17 cellular contexts compared by ENCODE assay signal in the genomic region with DNA sequence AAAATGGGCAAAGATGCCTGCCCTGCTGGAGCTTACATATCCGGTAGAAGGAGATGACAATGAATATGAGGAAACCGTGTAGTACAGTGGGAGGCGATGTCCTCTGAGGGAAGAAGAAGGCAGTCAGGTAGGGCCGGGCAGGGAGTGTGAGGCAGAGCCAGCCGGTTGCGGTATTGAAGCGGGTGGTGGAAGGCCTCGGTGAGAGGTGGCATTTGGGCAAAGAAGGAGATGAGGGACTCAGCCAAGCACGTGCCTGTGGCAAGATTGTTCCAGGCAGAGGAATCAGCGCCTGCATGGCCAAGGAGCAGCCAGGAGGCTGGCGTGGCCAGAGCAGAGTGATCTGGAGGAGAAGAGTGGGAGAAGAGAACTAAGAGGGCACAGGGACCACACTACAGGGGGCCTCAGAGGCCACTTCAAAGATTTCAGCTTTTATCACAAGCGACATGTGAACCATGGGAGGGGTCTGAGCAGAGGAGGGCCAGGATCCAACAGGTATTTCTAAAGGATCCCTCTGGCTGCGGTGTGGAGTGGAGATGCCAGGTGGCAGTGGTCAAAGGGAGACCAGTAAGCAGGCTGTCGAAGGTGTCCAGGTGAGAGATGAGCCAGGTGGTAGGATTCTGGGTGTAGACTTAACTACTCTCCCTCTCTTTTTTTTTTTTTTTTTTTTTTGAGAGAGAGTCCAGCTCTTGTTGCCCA. TPM values are rescaled to one million over a fixed set of nuclear protein-coding genes. Genes with fewer than 3 reads are reported as not detected.
DNase-seq lines count a peak whose midpoint lies in the region; ATAC-seq and TF ChIP-seq lines count a peak whose summit lies in the region.
"Had no signal": no experiment of that assay in that cellular context is flagged by ENCODE, and none has a peak within 500 bp of the region (broad histone marks: within the 10 kb centered on the region; RNA-seq: fewer than 3 reads in every experiment).

No MANE protein-coding gene starts in this region.

- no peak overlapping the region for H3K14ac ChIP-seq in neuronal stem cell (ENCODE audit: low read length)

- no CpG with 5 or more reads among the region's 14 CpGs for WGBS in neuronal stem cell (ENCODE audit: extremely low coverage in 2 of 2, insufficient read length in 2 of 2, insufficient replicate concordance in 1 of 2), 2 donors
- WGBS in GM23248 (ENCODE audit: low coverage in 1 of 2, low lambda C conversion rate in 2 of 2, missing lambda C conversion rate in 2 of 2), 2 experiments: 75 to 78% methylated on average over 14 of the region's 14 CpGs
- WGBS in testis, 2 donors: 89 to 92% methylated on average over 14 of the region's 14 CpGs

- peaks cover 8% of the 10 kb centered on the region for H3K79me1 ChIP-seq in neuronal stem cell (ENCODE audit: low read depth, low read length)

- H3K23ac ChIP-seq in neuronal stem cell (ENCODE audit: low read depth, low read length, poor library complexity): peak overlapping the region; percentile 55

- no peaks in the 10 kb centered on the region for H4K20me1 ChIP-seq in GM23248 (ENCODE audit: insufficient read depth)

- H3K36me3 ChIP-seq in A673 (ENCODE audit: insufficient read depth, low read length, poor library complexity, severe bottlenecking): peaks cover 81% of the 10 kb centered on the region
- H3K36me3 ChIP-seq in HEK293 (ENCODE audit: control insufficient read depth in 2 of 2, insufficient read depth in 1 of 2, low read length in 2 of 2): no peaks in the 10 kb centered on the region
- peaks cover 33 to 66% of the 10 kb centered on the region in 2 donors for H3K36me3 ChIP-seq in neuronal stem cell (replicated peaks in 1 of 2; ENCODE audit: control insufficient read depth in 2 of 2, insufficient read depth in 2 of 2, low read length in 2 of 2)
- H3K36me3 ChIP-seq in GM23248 (ENCODE audit: low read depth): no peaks in the 10 kb centered on the region
- no peaks in the 10 kb centered on the region for H3K36me3 ChIP-seq in testis (ENCODE audit: low read depth, missing control alignments)

- no peak for ATAC-seq in HG03135 (IDR thresholded peaks at IDR 0.05; ENCODE audit: unreplicated experiment)
- ATAC-seq: SK-N-SH treated with all-trans-retinoic acid at 6 μM for 48 hours had no signal

- POLR2A ChIA-PET in A673 (lab: Charles Lee; ENCODE audit: low non-redundant PET): interaction anchor here (0.7 kb wide), 1 partner anchor 143 kb away, joined by 6 read pairs; no protein-coding TSS in a partner anchor
- POLR2A ChIA-PET in HEK293 (lab: Yijun Ruan, JAX): no interaction called here

- in situ Hi-C loops in GM23248 (cut with MboI): no loop called here

- peak overlapping the region; percentile 49 for H3K4me3 Mint-ChIP-seq in endothelial cell (ENCODE audit: unreplicated experiment)
- H3K4me3 Mint-ChIP-seq: CD8-positive, alpha-beta memory T cell had no signal

- H3K27ac ChIP-seq in A673 (ENCODE audit: low read depth, low read length, poor library complexity, severe bottlenecking) (peak overlapping the region; percentile 59), HEK293 (ENCODE audit: extremely low read depth, low read depth, low read length) (no peak overlapping the region), neuronal stem cell (replicated peaks; ENCODE audit: low read length) (no peak overlapping the region), GM23248 (no peak overlapping the region), testis (no peak overlapping the region)
- H3K27ac ChIP-seq: PC-9 had no signal

- no peaks in the 10 kb centered on the region for H3F3A ChIP-seq in GM23248 (ENCODE audit: insufficient read depth)

- no peak overlapping the region for H3K4me2 ChIP-seq in neuronal stem cell (ENCODE audit: insufficient read depth, low read length, poor library complexity, severe bottlenecking)
- no peak overlapping the region for H3K4me2 ChIP-seq in GM23248 (ENCODE audit: unreplicated experiment)
- H3K4me2 ChIP-seq: PC-9 had no signal

- H3K27me3 Mint-ChIP-seq in endothelial cell (ENCODE audit: unreplicated experiment): peaks cover 12% of the 10 kb centered on the region

- H3K4ac ChIP-seq in neuronal stem cell (ENCODE audit: low read length): no peak overlapping the region

- H3K9me3 Mint-ChIP-seq in endothelial cell (ENCODE audit: unreplicated experiment): no peaks in the 10 kb centered on the region
- H3K9me3 Mint-ChIP-seq: CD8-positive, alpha-beta memory T cell had no signal

- H3K79me2 ChIP-seq in GM23248 (ENCODE audit: insufficient read depth): no peaks in the 10 kb centered on the region

- H2BK5ac ChIP-seq in neuronal stem cell (ENCODE audit: low read length): no peak overlapping the region

- H3K9ac ChIP-seq in neuronal stem cell (ENCODE audit: low read depth, low read length, poor library complexity): no peak overlapping the region
- H3K9ac ChIP-seq in GM23248: no peak overlapping the region

- H2BK12ac ChIP-seq in neuronal stem cell (ENCODE audit: low read length): no peak overlapping the region

- CTCF ChIA-PET in A673 (lab: Charles Lee) (no interaction called here), HEK293 (lab: Yijun Ruan, JAX) (interaction anchor here (1.1 to 1.2 kb wide), 2 partner anchors 31 to 54 kb away, joined by 3 read pairs; no protein-coding TSS in a partner anchor)

- H4K8ac ChIP-seq in neuronal stem cell (ENCODE audit: low read depth, low read length): no peak overlapping the region

- H3K4me3 ChIP-seq in A673 (ENCODE audit: low read depth, low read length, poor library complexity, severe bottlenecking) (no peak overlapping the region), HEK293 (ENCODE audit: low read depth, low read length) (no peak overlapping the region), neuronal stem cell (ENCODE audit: low read length in 2 of 2) (no peak overlapping the region), GM23248 (no peak overlapping the region), testis (no peak overlapping the region)
- H3K4me3 ChIP-seq: PC-9 had no signal

- DNase-seq in A673 (ENCODE audit: low spot score) (no peak), endothelial cell (ENCODE audit: low spot score) (no peak), neuronal stem cell (ENCODE audit: low spot score) (no peak), GM23248 (no peak), KG1 (lab: John Stamatoyannopoulos, UW) (no peak), testis (no peak)
- DNase-seq: ACHN; CD8-positive, alpha-beta memory T cell; Kasumi-1; NCI-H1417; NCI-H2081; NCI-H226; NCI-H69; PC-9 had no signal

- BruUV-seq in A673 (replicated peaks; lab: Mats Ljungman, UMichigan): no TSS peak

- no peak overlapping the region for H2BK120ac ChIP-seq in neuronal stem cell (ENCODE audit: low read depth, low read length)

- intact Hi-C loops in A673 (cut with micrococcal nuclease; ENCODE audit: unreplicated experiment) (no loop called here), testis (cut with DNase I; ENCODE audit: low total_unique reads) (no loop called here)

- H4K91ac ChIP-seq in neuronal stem cell (ENCODE audit: low read depth, low read length, poor library complexity): no peak overlapping the region

- TF ChIP-seq CTCF in A673 (conservative IDR thresholded peaks at IDR 0.05; ENCODE audit: low read depth, low read length): no peak
- no peak for TF ChIP-seq CTCF in HEK293 (tag by site-specific recombination; IDR thresholded peaks at IDR 0.05)
- no peak for TF ChIP-seq CTCF in endothelial cell (IDR thresholded peaks at IDR 0.05; ENCODE audit: unreplicated experiment)
- no peak for TF ChIP-seq CTCF in testis (IDR thresholded peaks at IDR 0.05)

- H2BK15ac ChIP-seq in neuronal stem cell (ENCODE audit: low read length): no peak overlapping the region

- H2AFZ ChIP-seq in neuronal stem cell (ENCODE audit: low read length): no peak overlapping the region
- no peak overlapping the region for H2AFZ ChIP-seq in GM23248
- H2AFZ ChIP-seq: PC-9 had no signal

- H3K27me3 ChIP-seq in A673 (replicated peaks; ENCODE audit: insufficient read depth, low read depth, low read length, poor library complexity) (no peaks in the 10 kb centered on the region), neuronal stem cell (ENCODE audit: control insufficient read depth in 3 of 3, insufficient read depth in 3 of 3, low read depth in 1 of 3, low read length in 3 of 3) (no peaks in the 10 kb centered on the region), GM23248 (replicated peaks; ENCODE audit: insufficient read depth) (peaks cover 13% of the 10 kb centered on the region), testis (no peaks in the 10 kb centered on the region)

- H3K18ac ChIP-seq in neuronal stem cell (ENCODE audit: low read length): no peak overlapping the region

- TF ChIP-seq POLR2A in testis (IDR thresholded peaks at IDR 0.05): no peak

- H3K9me3 ChIP-seq in A673 (ENCODE audit: low read depth, low read length, poor library complexity, severe bottlenecking) (no peaks in the 10 kb centered on the region), HEK293 (ENCODE audit: control insufficient read depth, insufficient read depth, low read depth, low read length) (no peaks in the 10 kb centered on the region), neuronal stem cell (replicated peaks in 1 of 2; ENCODE audit: control insufficient read depth in 2 of 2, insufficient read depth in 1 of 2, low read depth in 1 of 2, low read length in 2 of 2) (no peaks in the 10 kb centered on the region), GM23248 (ENCODE audit: low read depth) (no peaks in the 10 kb centered on the region), testis (no peaks in the 10 kb centered on the region)

- no peak overlapping the region for H2AK5ac ChIP-seq in neuronal stem cell (ENCODE audit: low read depth, low read length)

- peaks cover 41% of the 10 kb centered on the region for H3K4me1 Mint-ChIP-seq in endothelial cell (ENCODE audit: unreplicated experiment)
- H3K4me1 Mint-ChIP-seq: CD8-positive, alpha-beta memory T cell had no signal

- H3K4me1 ChIP-seq in A673 (ENCODE audit: insufficient read depth, low read length, poor library complexity, severe bottlenecking) (peaks cover 32% of the 10 kb centered on the region), HEK293 (ENCODE audit: control insufficient read depth, insufficient read depth, low read length) (0 out of 2 replicates have a peak, but pooled peaks cover 3% of the 10 kb centered on the region), neuronal stem cell (ENCODE audit: control insufficient read depth in 2 of 2, insufficient read depth in 1 of 2, low read depth in 1 of 2, low read length in 2 of 2) (peaks cover 4 to 10% of the 10 kb centered on the region in 2 donors), GM23248 (ENCODE audit: insufficient read depth) (no peaks in the 10 kb centered on the region), testis (no peaks in the 10 kb centered on the region)

- no peaks in the 10 kb centered on the region for H3K9me2 ChIP-seq in GM23248 (ENCODE audit: insufficient read depth)

- peak overlapping the region; percentile 73 for H3K27ac Mint-ChIP-seq in endothelial cell (ENCODE audit: unreplicated experiment)

- H3K36me3 Mint-ChIP-seq in endothelial cell (ENCODE audit: low read depth, unreplicated experiment): peaks cover 32% of the 10 kb centered on the region
- H3K36me3 Mint-ChIP-seq: CD8-positive, alpha-beta memory T cell had no signal

RNA-seq across cellular contexts. Expression of gene MDFI, which starts 13.8 kb away (rescaled TPM):
- total RNA-seq in A673 (2021) (342 and 346 TPM in 2 replicates), endothelial cell (ENCODE audit: unreplicated experiment) (285 TPM), testis (10 to 100 TPM; 15.1 to 16.0 TPM)
- polyA plus RNA-seq in neuronal stem cell (2013, experiment 1 of 2): 73.1 TPM
- polyA plus RNA-seq in neuronal stem cell (2013, experiment 2 of 2): 65.6 TPM
- 1.4 TPM in 1 of 2 replicates, not detected in the other for total RNA-seq in GM23248 (2014; rRNA removed; shearing (Covaris generic))
- polyA plus RNA-seq in GM23248 (2016; fragmentation: Nextera tagmentation; extraction: Ambion mirVana) (not detected in 2 replicates), testis (ENCODE audit: insufficient read depth, low read depth, low replicate concordance) (12.9 TPM)
- total RNA-seq: CD8-positive, alpha-beta memory T cell had no signal
- polyA plus RNA-seq: CD8-positive, alpha-beta memory T cell had no signal

Comparison
In these comparisons a context has a peak if more than half of its experiments do, and no peak if none do; other contexts are left out.
1. RNA of gene MDFI, which starts 13.8 kb away (total RNA-seq): 342 to 346 TPM in A673 and 285 TPM in endothelial cell (single experiment); 15.1 to 16.0 TPM in testis and 1.4 TPM in GM23248; every median in the first group is over 10 times any median in the second.